10 cellular contexts compared by ENCODE assay signal in the genomic region with DNA sequence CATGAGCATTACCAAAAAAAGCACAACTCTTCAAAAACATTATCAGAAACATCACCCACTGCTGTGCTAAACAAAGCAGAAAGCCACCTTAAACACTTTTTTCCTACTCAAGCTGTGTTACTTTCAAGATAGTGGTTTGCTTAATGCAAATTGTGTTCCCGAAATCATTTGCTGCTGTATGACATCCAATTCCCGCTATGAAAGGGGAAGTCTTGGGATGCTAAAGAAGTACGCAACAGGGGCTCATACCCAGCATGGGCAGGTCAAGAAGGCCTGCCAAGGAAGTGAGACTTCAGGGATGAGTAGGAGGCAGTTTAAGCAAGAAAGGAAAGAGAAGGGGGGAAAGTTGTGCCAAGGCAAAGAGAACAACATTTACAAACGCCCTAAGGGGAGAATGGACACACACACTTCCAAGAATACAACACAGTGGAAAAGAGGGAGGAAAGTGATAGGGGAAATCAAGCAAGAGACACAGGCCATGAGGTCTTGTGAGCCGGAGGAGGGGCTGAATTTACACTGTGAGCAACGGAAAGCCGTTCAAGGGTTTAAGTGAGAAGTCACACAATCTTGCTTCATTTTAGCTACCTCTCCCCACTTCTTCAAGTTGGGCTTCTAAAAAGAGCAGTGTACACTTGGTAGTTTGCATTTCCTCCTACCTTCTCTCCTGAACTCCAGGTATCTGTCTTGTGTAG. TPM values are rescaled to one million over a fixed set of nuclear protein-coding genes. Genes with fewer than 3 reads are reported as not detected.
DNase-seq lines count a peak whose midpoint lies in the region; ATAC-seq and TF ChIP-seq lines count a peak whose summit lies in the region.
"Had no signal": no experiment of that assay in that cellular context is flagged by ENCODE, and none has a peak within 500 bp of the region (broad histone marks: within the 10 kb centered on the region; RNA-seq: fewer than 3 reads in every experiment).

No MANE protein-coding gene starts in this region.

- H3F3A ChIP-seq in neural progenitor cell (ENCODE audit: low read depth) = peaks cover 13% of the 10 kb centered on the region

- peak overlapping the region; percentile 62 for H3K27ac Mint-ChIP-seq in activated naive CD8-positive, alpha-beta T cell treated with anti-CD3 and anti-CD28 coated beads, Interleukin-2, amount 50 U/mL, for 24 hours
- H3K27ac Mint-ChIP-seq in neural progenitor cell = no peak overlapping the region

- H3K9me3 Mint-ChIP-seq in activated naive CD8-positive, alpha-beta T cell treated with anti-CD3 and anti-CD28 coated beads, Interleukin-2, amount 50 U/mL, for 24 hours = no peaks in the 10 kb centered on the region
- peaks cover 7% of the 10 kb centered on the region for H3K9me3 Mint-ChIP-seq in neural progenitor cell

- DNase-seq in Kasumi-1 (lab: John Stamatoyannopoulos, UW) = peak; percentile 6 to 28
- no peak for DNase-seq in activated naive CD8-positive, alpha-beta T cell treated with anti-CD3 and anti-CD28 coated beads, Interleukin-2, amount 50 U/mL, for 24 hours
- no peak for DNase-seq in neural progenitor cell (ENCODE audit: low spot score)
- no peak for DNase-seq in EL
- no peak for DNase-seq in NCI-H128 (lab: John Stamatoyannopoulos, UW; ENCODE audit: unreplicated experiment)
- DNase-seq in A172 (ENCODE audit: low spot score) = no peak
- no peak for DNase-seq in mucosa of gallbladder (ENCODE audit: low spot score)
- DNase-seq: kidney, thyroid gland had no signal

- no peaks in the 10 kb centered on the region for H3K36me3 ChIP-seq in neural progenitor cell
- H3K36me3 ChIP-seq: thyroid gland had no signal

- no peaks in the 10 kb centered on the region for H3K27me3 Mint-ChIP-seq in activated naive CD8-positive, alpha-beta T cell treated with anti-CD3 and anti-CD28 coated beads, Interleukin-2, amount 50 U/mL, for 24 hours
- H3K27me3 Mint-ChIP-seq in neural progenitor cell (ENCODE audit: insufficient read depth, low read depth) = peaks cover 6% of the 10 kb centered on the region

- no peak for TF ChIP-seq CTCF in neural progenitor cell (IDR thresholded peaks at IDR 0.05)

- H3K36me3 Mint-ChIP-seq in activated naive CD8-positive, alpha-beta T cell treated with anti-CD3 and anti-CD28 coated beads, Interleukin-2, amount 50 U/mL, for 24 hours (ENCODE audit: low read depth) = peaks cover 19% of the 10 kb centered on the region
- H3K36me3 Mint-ChIP-seq in neural progenitor cell = peaks cover 18% of the 10 kb centered on the region

- no peak for ATAC-seq in activated naive CD8-positive, alpha-beta T cell treated with anti-CD3 and anti-CD28 coated beads, Interleukin-2, amount 50 U/mL, for 24 hours

- H3K4me1 ChIP-seq in neural progenitor cell = peaks cover 35% of the 10 kb centered on the region

- H3K27ac ChIP-seq in neural progenitor cell = no peak overlapping the region

- peaks cover 84% of the 10 kb centered on the region for H3K79me2 ChIP-seq in neural progenitor cell (ENCODE audit: low read depth)

- peaks cover 38% of the 10 kb centered on the region for H4K20me1 ChIP-seq in neural progenitor cell (ENCODE audit: low read depth)

- H3K9me3 ChIP-seq in neural progenitor cell (ENCODE audit: low read depth) = no peaks in the 10 kb centered on the region
- H3K9me3 ChIP-seq: thyroid gland had no signal

- no peak overlapping the region for H3K9ac ChIP-seq in neural progenitor cell

- H3K4me1 Mint-ChIP-seq in activated naive CD8-positive, alpha-beta T cell treated with anti-CD3 and anti-CD28 coated beads, Interleukin-2, amount 50 U/mL, for 24 hours = peaks cover 63% of the 10 kb centered on the region
- peaks cover 31% of the 10 kb centered on the region for H3K4me1 Mint-ChIP-seq in neural progenitor cell

- H3K4me3 ChIP-seq in GM08714 (ENCODE audit: low read length) (peak overlapping the region; percentile 26; the same call in 1 of the 2 replicates), neural progenitor cell (no peak overlapping the region)
- H3K4me3 ChIP-seq: thyroid gland had no signal

- peak overlapping the region; percentile 34 for H3K4me2 ChIP-seq in neural progenitor cell

- peak overlapping the region; percentile 87 for H3K4me3 Mint-ChIP-seq in activated naive CD8-positive, alpha-beta T cell treated with anti-CD3 and anti-CD28 coated beads, Interleukin-2, amount 50 U/mL, for 24 hours
- no peak overlapping the region for H3K4me3 Mint-ChIP-seq in neural progenitor cell

- H2AFZ ChIP-seq in neural progenitor cell (replicated peaks) = no peak overlapping the region

- H3K27me3 ChIP-seq in neural progenitor cell = peaks cover 7% of the 10 kb centered on the region
- H3K27me3 ChIP-seq: thyroid gland had no signal

RNA-seq across cellular contexts. Expression of gene PTPN2, which starts 4.1 kb away (rescaled TPM):
- total RNA-seq in neural progenitor cell (ENCODE audit: low replicate concordance) (47.7 and 57.9 TPM in 2 replicates), mucosa of gallbladder (31.0 TPM)
- 41.1 and 43.9 TPM in 2 replicates for total RNA-seq in A172 (2014; rRNA removed; shearing (Covaris generic))

Comparison
In these comparisons a context has a peak if more than half of its experiments do, and no peak if none do; other contexts are left out.
1. DNase-seq: peak in Kasumi-1 (2 of 2); none in activated naive CD8-positive, alpha-beta T cell treated with anti-CD3 and anti-CD28 coated beads, Interleukin-2, amount 50 U/mL, for 24 hours (single experiment), neural progenitor cell (single experiment), EL (single experiment), NCI-H128 (single experiment), A172 (single experiment) and mucosa of gallbladder (single experiment).